ENCODE assay signal across 8 cellular contexts in the genomic region with DNA sequence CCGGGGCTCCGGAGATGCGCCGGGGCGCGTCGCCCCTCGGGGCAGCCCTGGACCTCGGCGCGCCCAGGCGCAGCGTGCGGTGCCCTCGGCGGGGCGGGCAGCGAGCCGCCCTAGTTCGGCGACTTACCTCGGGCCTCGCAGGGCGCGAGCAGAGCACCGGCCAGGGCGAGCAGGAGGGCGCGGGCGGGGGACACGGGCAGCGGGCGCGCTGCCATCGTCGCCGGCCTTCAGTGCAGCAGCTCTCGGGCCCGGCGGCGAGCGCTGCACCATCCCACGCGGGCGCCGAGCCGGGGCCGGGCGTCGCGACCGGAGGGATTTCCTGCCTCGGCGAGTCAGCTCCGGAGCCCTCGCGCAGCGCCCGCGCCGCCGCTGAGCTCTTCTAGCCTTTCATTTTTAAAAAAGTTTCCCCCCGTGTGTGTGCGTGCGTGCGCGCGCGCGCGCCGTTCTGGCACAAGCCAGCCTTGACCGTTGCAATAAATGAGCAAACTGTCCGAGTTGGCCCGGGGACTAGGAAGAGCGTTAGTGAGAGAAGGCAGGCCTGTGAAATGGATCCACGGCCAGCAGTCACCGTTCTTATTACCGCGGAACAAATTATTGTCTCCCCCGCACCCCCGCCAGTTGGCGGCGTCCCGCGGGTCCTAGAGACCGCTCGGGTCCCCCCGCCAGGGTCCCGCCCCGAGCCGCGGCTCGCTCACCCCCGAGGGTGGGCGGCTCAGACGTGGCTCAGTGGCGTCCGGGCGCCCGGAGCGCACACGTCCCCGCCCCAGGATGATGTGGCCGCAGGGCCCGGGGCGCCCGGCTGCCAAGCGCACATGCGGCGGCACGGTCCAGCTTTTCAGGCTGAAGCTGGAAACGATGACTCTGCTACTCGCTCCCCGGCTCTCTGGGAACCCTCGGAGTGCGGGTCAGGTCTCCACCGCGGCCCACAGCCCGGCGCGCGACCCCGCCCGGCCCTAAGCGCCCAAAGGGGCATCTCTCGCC. TPM values are rescaled to one million over a fixed set of nuclear protein-coding genes. Genes with fewer than 3 reads are reported as not detected.
A peak's percentile ranks its signal among the peaks of the same experiment; 100 is the strongest.
DNase-seq lines count a peak whose midpoint lies in the region; ATAC-seq and TF ChIP-seq lines count a peak whose summit lies in the region.

Gene ADAM12 (minus strand): TSS at position 547 of the 981 bp plus-strand sequence. CDS start 332 bp downstream, at position 215.

- DNase-seq in A673 (ENCODE audit: low spot score) (peak; percentile 9), cerebellum (ENCODE audit: low spot score) (no peak), kidney epithelial cell (ENCODE audit: low read depth) (no peak), NCI-H345 (lab: John Stamatoyannopoulos, UW) (no peak), NCI-H1436 (lab: John Stamatoyannopoulos, UW) (no peak), NCI-H2029 treated with DMSO at 0.1 percent for 48 hours (lab: John Stamatoyannopoulos, UW) (no peak)
- DNase-seq in stimulated activated naive CD8-positive, alpha-beta T cell treated with anti-CD3 and anti-CD28 coated beads, Interleukin-15, amount 100 ng/mL, for 72 hours = no peak

- H3K36me3 ChIP-seq in A673 (ENCODE audit: insufficient read depth, low read length, poor library complexity, severe bottlenecking) (no peaks in the 10 kb centered on the region), kidney epithelial cell (ENCODE audit: control insufficient read depth, insufficient read depth, low read length) (no peaks in the 10 kb centered on the region)

- H3K27ac Mint-ChIP-seq in stimulated activated naive CD8-positive, alpha-beta T cell treated with anti-CD3 and anti-CD28 coated beads, Interleukin-15, amount 100 ng/mL, for 72 hours = peak within 1 kb of the TSS in 1 of 2 donors; percentile 69

- CTCF ChIA-PET in A673 (lab: Charles Lee) = interaction anchor here (0.6 to 1.4 kb wide), 3 partner anchors 351 to 564 kb away, joined by 3 to 7 read pairs (median 3); no protein-coding TSS in a partner anchor

- H3K27me3 ChIP-seq in A673 (replicated peaks; ENCODE audit: insufficient read depth, low read depth, low read length, poor library complexity) (peaks cover 42% of the 10 kb centered on the region), kidney epithelial cell (ENCODE audit: control insufficient read depth, insufficient read depth, low read length) (no peaks in the 10 kb centered on the region)

- H3K27me3 Mint-ChIP-seq in stimulated activated naive CD8-positive, alpha-beta T cell treated with anti-CD3 and anti-CD28 coated beads, Interleukin-15, amount 100 ng/mL, for 72 hours = peaks cover 50% of the 10 kb centered on the region

- peak within 1 kb of the TSS; percentile 56 to 59 for H3K4me3 Mint-ChIP-seq in stimulated activated naive CD8-positive, alpha-beta T cell treated with anti-CD3 and anti-CD28 coated beads, Interleukin-15, amount 100 ng/mL, for 72 hours

- no peak for TF ChIP-seq CTCF in A673 (conservative IDR thresholded peaks at IDR 0.05; ENCODE audit: low read depth, low read length)
- TF ChIP-seq CTCF in kidney epithelial cell (IDR thresholded peaks at IDR 0.05; ENCODE audit: insufficient read depth, low read length, poor library complexity, severe bottlenecking) = no peak

- H3K9me3 ChIP-seq in A673 (ENCODE audit: low read depth, low read length, poor library complexity, severe bottlenecking) = no peaks in the 10 kb centered on the region

- peaks cover 4 to 15% of the 10 kb centered on the region in 2 donors for H3K9me3 Mint-ChIP-seq in stimulated activated naive CD8-positive, alpha-beta T cell treated with anti-CD3 and anti-CD28 coated beads, Interleukin-15, amount 100 ng/mL, for 72 hours

- no peaks in the 10 kb centered on the region for H3K4me1 ChIP-seq in A673 (ENCODE audit: insufficient read depth, low read length, poor library complexity, severe bottlenecking)

- H3K4me3 ChIP-seq in A673 (ENCODE audit: low read depth, low read length, poor library complexity, severe bottlenecking) (peak within 1 kb of the TSS; percentile 29), kidney epithelial cell (ENCODE audit: low read depth, low read length) (peak within 1 kb of the TSS; percentile 56)

- POLR2A ChIA-PET in A673 (lab: Charles Lee; ENCODE audit: low non-redundant PET) = no interaction called here

- ATAC-seq in HG02759 (IDR thresholded peaks at IDR 0.05; ENCODE audit: unreplicated experiment) = peak; percentile 34
- no peak for ATAC-seq in stimulated activated naive CD8-positive, alpha-beta T cell treated with anti-CD3 and anti-CD28 coated beads, Interleukin-15, amount 100 ng/mL, for 72 hours

- intact Hi-C loops in A673 (cut with micrococcal nuclease; ENCODE audit: unreplicated experiment) = loop anchor here (1.0 to 5.0 kb wide), 2 partner anchors 251 to 406 kb away; no protein-coding TSS in a partner anchor

- H3K4me1 Mint-ChIP-seq in stimulated activated naive CD8-positive, alpha-beta T cell treated with anti-CD3 and anti-CD28 coated beads, Interleukin-15, amount 100 ng/mL, for 72 hours = peaks cover 9% of the 10 kb centered on the region

- BruUV-seq in A673 (replicated peaks; lab: Mats Ljungman, UMichigan) = no TSS peak

- no peak within 1 kb of the TSS for H3K27ac ChIP-seq in A673 (ENCODE audit: low read depth, low read length, poor library complexity, severe bottlenecking)

RNA-seq across cellular contexts. Expression of gene ADAM12, which starts in this region (rescaled TPM):
- total RNA-seq in A673 (2021) = 0.11 and 0.17 TPM in 2 replicates
- 16.7 TPM for total RNA-seq in cerebellum
- total RNA-seq in kidney epithelial cell = 21.9 and 30.0 TPM in 2 replicates

Comparison
In these comparisons a context has a peak if more than half of its experiments do, and no peak if none do; other contexts are left out.
1. RNA of gene ADAM12 (total RNA-seq): 21.9 to 30.0 TPM in kidney epithelial cell and 16.7 TPM in cerebellum (single experiment); 0.11 to 0.17 TPM in A673; every median in the first group is over 10 times any median in the second.
2. Peak in DNase-seq and H3K4me3 ChIP-seq in A673; RNA of the gene not detected or under 1 TPM.